ENCODE assay signal across 20 cellular contexts in the genomic region with DNA sequence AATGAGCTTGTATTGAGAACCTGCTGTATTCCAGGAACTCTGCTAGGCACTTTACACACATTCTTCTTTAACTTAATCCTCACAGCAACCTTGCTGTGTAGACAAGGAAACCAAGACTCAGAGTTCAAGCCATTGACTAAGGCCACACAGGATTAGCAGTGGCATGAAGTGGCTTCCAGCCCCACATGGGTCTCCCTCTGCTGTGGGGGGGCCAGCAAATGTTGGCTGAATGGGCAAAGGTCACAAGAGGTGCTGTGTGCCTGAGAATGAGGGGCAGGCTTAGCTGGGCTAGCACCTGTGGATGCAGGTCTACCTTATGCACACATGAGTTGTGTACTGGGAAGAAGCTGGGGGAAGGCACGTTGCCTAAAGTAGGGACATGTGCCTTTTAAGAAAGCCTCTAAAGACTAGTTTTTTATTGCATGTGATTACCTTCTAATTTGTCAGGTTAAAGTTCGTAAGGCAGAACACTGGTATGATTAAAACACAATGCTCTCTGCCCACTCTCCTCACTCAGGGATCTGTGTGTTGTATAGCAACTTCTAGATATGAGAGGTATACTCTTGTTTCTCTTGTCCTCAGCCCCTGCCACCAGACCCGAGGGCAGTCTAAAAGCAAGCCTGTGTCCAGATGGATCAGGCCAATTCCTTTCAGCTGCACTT. TPM values are rescaled to one million over a fixed set of nuclear protein-coding genes. Genes with fewer than 3 reads are reported as not detected.
DNase-seq lines count a peak whose midpoint lies in the region; ATAC-seq and TF ChIP-seq lines count a peak whose summit lies in the region.
"Had no signal": no experiment of that assay in that cellular context is flagged by ENCODE, and none has a peak within 500 bp of the region (broad histone marks: within the 10 kb centered on the region; RNA-seq: fewer than 3 reads in every experiment).

No MANE protein-coding gene starts in this region.

- peaks cover 100% of the 10 kb centered on the region for H3K79me2 ChIP-seq in GM23338 (replicated peaks; ENCODE audit: insufficient read depth)

- H3K36me3 Mint-ChIP-seq in CD4-positive, CD25-positive, alpha-beta regulatory T cell, result no peaks in the 10 kb centered on the region
- H3K36me3 Mint-ChIP-seq in GM23338 (ENCODE audit: low read depth), result peaks cover 21% of the 10 kb centered on the region; the same call in 2 of the 3 replicates
- peaks cover 3% of the 10 kb centered on the region for H3K36me3 Mint-ChIP-seq in activated T-helper 2 cell treated with anti-CD3 and anti-CD28 coated beads, Interferon-gamma antibody, Interleukin-2, Interleukin-4, amounts not matched to agents 10 μg/mL and 5 μg/mL and 100 μg/mL, durations not matched to agents 14 hours and 24 hours and 36 hours (ENCODE audit: low read depth)
- H3K36me3 Mint-ChIP-seq in memory B cell, result peaks cover 1% of the 10 kb centered on the region

- H3K27me3 ChIP-seq in CD4-positive, CD25-positive, alpha-beta regulatory T cell (ENCODE audit: control insufficient read depth, insufficient read depth, low read length), result no peaks in the 10 kb centered on the region
- no peaks in the 10 kb centered on the region for H3K27me3 ChIP-seq in GM23338 (ENCODE audit: insufficient read depth)
- H3K27me3 ChIP-seq: gastroesophageal sphincter, ovary had no signal

- no peak for TF ChIP-seq CTCF in GM23338 (conservative IDR thresholded peaks at IDR 0.05; ENCODE audit: low read depth in 2 of 2)

- H4K20me1 ChIP-seq in GM23338 (replicated peaks; ENCODE audit: insufficient read depth), result peaks cover 58% of the 10 kb centered on the region

- no peaks in the 10 kb centered on the region for H3K9me3 ChIP-seq in CD4-positive, CD25-positive, alpha-beta regulatory T cell (ENCODE audit: control insufficient read depth in 2 of 2, low read length in 2 of 2)
- H3K9me3 ChIP-seq: gastroesophageal sphincter, ovary had no signal

- intact Hi-C loops in activated T-helper 2 cell treated with anti-CD3 and anti-CD28 coated beads, Interferon-gamma antibody, Interleukin-2, Interleukin-4, amounts not matched to agents 10 μg/mL and 5 μg/mL and 100 μg/mL, durations not matched to agents 14 hours and 24 hours and 36 hours (cut with micrococcal nuclease), result no loop called here

- H3K4me1 Mint-ChIP-seq in CD4-positive, CD25-positive, alpha-beta regulatory T cell, result peaks cover 13 to 89% (median 64%) of the 10 kb centered on the region in 4 donors
- peaks cover 73% of the 10 kb centered on the region for H3K4me1 Mint-ChIP-seq in GM23338
- H3K4me1 Mint-ChIP-seq in activated T-helper 2 cell treated with anti-CD3 and anti-CD28 coated beads, Interferon-gamma antibody, Interleukin-2, Interleukin-4, amounts not matched to agents 10 μg/mL and 5 μg/mL and 100 μg/mL, durations not matched to agents 14 hours and 24 hours and 36 hours (ENCODE audit: low read depth), result peaks cover 52% of the 10 kb centered on the region
- peaks cover 42% of the 10 kb centered on the region for H3K4me1 Mint-ChIP-seq in memory B cell

- no peak for ATAC-seq in CD4-positive, CD25-positive, alpha-beta regulatory T cell (ENCODE audit: low read depth in 2 of 2)
- ATAC-seq in GM23338 (no peak), memory B cell (ENCODE audit: low read depth) (peak; percentile 6)
- ATAC-seq: gastroesophageal sphincter, Right ventricle myocardium inferior had no signal

- H3K4me3 Mint-ChIP-seq in CD4-positive, CD25-positive, alpha-beta regulatory T cell, result peak overlapping the region; percentile 61 to 81 (median 78)
- H3K4me3 Mint-ChIP-seq in GM23338 (no peak overlapping the region; the same call in 2 of the 3 replicates), memory B cell (no peak overlapping the region)
- H3K4me3 Mint-ChIP-seq in activated T-helper 2 cell treated with anti-CD3 and anti-CD28 coated beads, Interferon-gamma antibody, Interleukin-2, Interleukin-4, amounts not matched to agents 10 μg/mL and 5 μg/mL and 100 μg/mL, durations not matched to agents 14 hours and 24 hours and 36 hours (ENCODE audit: low read depth), result no peak overlapping the region

- no peaks in the 10 kb centered on the region for H3K36me3 ChIP-seq in CD4-positive, CD25-positive, alpha-beta regulatory T cell (ENCODE audit: control insufficient read depth, insufficient read depth, low read length)
- no peaks in the 10 kb centered on the region for H3K36me3 ChIP-seq in GM23338 (ENCODE audit: insufficient read depth)
- H3K36me3 ChIP-seq: gastroesophageal sphincter, ovary had no signal

- H3K9me3 Mint-ChIP-seq in CD4-positive, CD25-positive, alpha-beta regulatory T cell, result no peaks in the 10 kb centered on the region
- no peaks in the 10 kb centered on the region for H3K9me3 Mint-ChIP-seq in GM23338
- H3K9me3 Mint-ChIP-seq in activated T-helper 2 cell treated with anti-CD3 and anti-CD28 coated beads, Interferon-gamma antibody, Interleukin-2, Interleukin-4, amounts not matched to agents 10 μg/mL and 5 μg/mL and 100 μg/mL, durations not matched to agents 14 hours and 24 hours and 36 hours, result no peaks in the 10 kb centered on the region
- no peaks in the 10 kb centered on the region for H3K9me3 Mint-ChIP-seq in memory B cell
- H3K9me3 Mint-ChIP-seq: stimulated activated naive CD8-positive, alpha-beta T cell treated with anti-CD3 and anti-CD28 coated beads, Interleukin-15, amount 100 ng/mL, for 72 hours had no signal

- no peak for DNase-seq in CD4-positive, CD25-positive, alpha-beta regulatory T cell
- no peak for DNase-seq in GM23338 (ENCODE audit: low spot score)
- DNase-seq in activated T-helper 2 cell treated with anti-CD3 and anti-CD28 coated beads, Interferon-gamma antibody, Interleukin-2, Interleukin-4, amounts not matched to agents 10 μg/mL and 5 μg/mL and 100 μg/mL, durations not matched to agents 14 hours and 24 hours and 36 hours (ENCODE audit: low spot score), result no peak
- DNase-seq in memory B cell (ENCODE audit: low spot score in 2 of 2), result no peak
- DNase-seq in cerebellar nuclear complex (lab: John Stamatoyannopoulos, UW), result no peak
- DNase-seq in T-helper 9 cell, result no peak
- no peak for DNase-seq in Ammon's horn (ENCODE audit: low spot score)
- no peak for DNase-seq in NCI-H1694 (lab: John Stamatoyannopoulos, UW)
- DNase-seq: caudate nucleus; DMS53; H7; IMR-90; midbrain; NCI-H1048; NCI-H2171 treated with DMSO at 0.1 percent for 48 hours; NK-92 treated with Interleukin-12 subunit alpha and Interleukin-12 subunit beta, amount 100 ng/mL, for 24 hours; ovary; stimulated activated naive CD8-positive, alpha-beta T cell treated with anti-CD3 and anti-CD28 coated beads, Interleukin-15, amount 100 ng/mL, for 72 hours had no signal

- no peaks in the 10 kb centered on the region for H3K9me2 ChIP-seq in GM23338 (ENCODE audit: insufficient read depth)

- H3K27ac ChIP-seq in CD4-positive, CD25-positive, alpha-beta regulatory T cell (ENCODE audit: insufficient read depth, low read length, poor library complexity, severe bottlenecking), result peak overlapping the region; percentile 38
- peak overlapping the region; percentile 69 for H3K27ac ChIP-seq in GM23338 (ENCODE audit: low read depth)
- H3K27ac ChIP-seq: gastroesophageal sphincter, ovary had no signal

- H3K27ac Mint-ChIP-seq in CD4-positive, CD25-positive, alpha-beta regulatory T cell, result peak overlapping the region; percentile 89 to 92 (median 92)
- H3K27ac Mint-ChIP-seq in GM23338 (no peak overlapping the region; the same call in none of the 2 replicates), memory B cell (no peak overlapping the region)
- peak overlapping the region; percentile 54 for H3K27ac Mint-ChIP-seq in activated T-helper 2 cell treated with anti-CD3 and anti-CD28 coated beads, Interferon-gamma antibody, Interleukin-2, Interleukin-4, amounts not matched to agents 10 μg/mL and 5 μg/mL and 100 μg/mL, durations not matched to agents 14 hours and 24 hours and 36 hours

- peak overlapping the region; percentile 47 for H3K4me3 ChIP-seq in CD4-positive, CD25-positive, alpha-beta regulatory T cell (ENCODE audit: low read depth, low read length)
- no peak overlapping the region for H3K4me3 ChIP-seq in GM23338
- H3K4me3 ChIP-seq: gastroesophageal sphincter, ovary had no signal

- H3K4me1 ChIP-seq in CD4-positive, CD25-positive, alpha-beta regulatory T cell (ENCODE audit: control insufficient read depth, insufficient read depth, low read length, poor library complexity, severe bottlenecking), result peaks cover 63% of the 10 kb centered on the region
- peaks cover 48% of the 10 kb centered on the region for H3K4me1 ChIP-seq in GM23338 (ENCODE audit: insufficient read depth)

- no peak overlapping the region for H2AFZ ChIP-seq in GM23338

- no peaks in the 10 kb centered on the region for H3F3A ChIP-seq in GM23338 (replicated peaks; ENCODE audit: low read depth)

- H3K4me2 ChIP-seq in GM23338, result peak overlapping the region; percentile 32; the same call in 1 of the 2 replicates

- no peaks in the 10 kb centered on the region for H3K27me3 Mint-ChIP-seq in CD4-positive, CD25-positive, alpha-beta regulatory T cell
- H3K27me3 Mint-ChIP-seq in GM23338 (ENCODE audit: insufficient read depth, low read depth, poor library complexity), result peaks cover 28% of the 10 kb centered on the region
- no peaks in the 10 kb centered on the region for H3K27me3 Mint-ChIP-seq in activated T-helper 2 cell treated with anti-CD3 and anti-CD28 coated beads, Interferon-gamma antibody, Interleukin-2, Interleukin-4, amounts not matched to agents 10 μg/mL and 5 μg/mL and 100 μg/mL, durations not matched to agents 14 hours and 24 hours and 36 hours (ENCODE audit: low read depth)
- H3K27me3 Mint-ChIP-seq in memory B cell, result no peaks in the 10 kb centered on the region
- H3K27me3 Mint-ChIP-seq: stimulated activated naive CD8-positive, alpha-beta T cell treated with anti-CD3 and anti-CD28 coated beads, Interleukin-15, amount 100 ng/mL, for 72 hours had no signal

RNA-seq across cellular contexts. Expression of gene BAHD1, which starts 10.9 kb away (rescaled TPM):
- 32.9 TPM for total RNA-seq in CD4-positive, CD25-positive, alpha-beta regulatory T cell
- polyA plus RNA-seq in CD4-positive, CD25-positive, alpha-beta regulatory T cell, result 1 to 10 TPM; 1.3 to 1.6 (median 1.5) TPM
- total RNA-seq in GM23338 (2014; rRNA removed; shearing (Covaris generic)), result 32.4 and 40.1 TPM in 2 replicates
- 11.2 and 11.6 TPM in 2 replicates for polyA plus RNA-seq in GM23338 (2016; fragmentation: Nextera tagmentation; extraction: Ambion mirVana)
- total RNA-seq in activated T-helper 2 cell treated with anti-CD3 and anti-CD28 coated beads, Interferon-gamma antibody, Interleukin-2, Interleukin-4, amounts not matched to agents 10 μg/mL and 5 μg/mL and 100 μg/mL, durations not matched to agents 14 hours and 24 hours and 36 hours, result 26.5 and 26.7 TPM in 2 replicates

RNA-seq across cellular contexts. Expression of gene CHST14, which starts 19.2 kb away (rescaled TPM):
- total RNA-seq in CD4-positive, CD25-positive, alpha-beta regulatory T cell, result 6.3 TPM
- 1 to 10 TPM; 1.1 to 2.0 (median 1.4) TPM for polyA plus RNA-seq in CD4-positive, CD25-positive, alpha-beta regulatory T cell
- total RNA-seq in GM23338 (2014; rRNA removed; shearing (Covaris generic)), result 15.6 and 17.9 TPM in 2 replicates
- 8.4 and 10.0 TPM in 2 replicates for polyA plus RNA-seq in GM23338 (2016; fragmentation: Nextera tagmentation; extraction: Ambion mirVana)
- 11.8 and 12.2 TPM in 2 replicates for total RNA-seq in activated T-helper 2 cell treated with anti-CD3 and anti-CD28 coated beads, Interferon-gamma antibody, Interleukin-2, Interleukin-4, amounts not matched to agents 10 μg/mL and 5 μg/mL and 100 μg/mL, durations not matched to agents 14 hours and 24 hours and 36 hours

RNA-seq across cellular contexts. Expression of gene IVD, which starts 46.0 kb away (rescaled TPM):
- 40.2 TPM for total RNA-seq in CD4-positive, CD25-positive, alpha-beta regulatory T cell
- polyA plus RNA-seq in CD4-positive, CD25-positive, alpha-beta regulatory T cell, result 10 to 100 TPM; 25.0 to 36.3 (median 32.4) TPM
- 64.0 and 75.4 TPM in 2 replicates for total RNA-seq in GM23338 (2014; rRNA removed; shearing (Covaris generic))
- polyA plus RNA-seq in GM23338 (2016; fragmentation: Nextera tagmentation; extraction: Ambion mirVana), result 53.5 and 54.1 TPM in 2 replicates
- total RNA-seq in activated T-helper 2 cell treated with anti-CD3 and anti-CD28 coated beads, Interferon-gamma antibody, Interleukin-2, Interleukin-4, amounts not matched to agents 10 μg/mL and 5 μg/mL and 100 μg/mL, durations not matched to agents 14 hours and 24 hours and 36 hours, result 75.2 and 79.4 TPM in 2 replicates

Comparison
In these comparisons a context has a peak if more than half of its experiments do, and no peak if none do; other contexts are left out.
1. H3K27ac Mint-ChIP-seq: peak in CD4-positive, CD25-positive, alpha-beta regulatory T cell (3 of 3) and activated T-helper 2 cell treated with anti-CD3 and anti-CD28 coated beads, Interferon-gamma antibody, Interleukin-2, Interleukin-4, amounts not matched to agents 10 μg/mL and 5 μg/mL and 100 μg/mL, durations not matched to agents 14 hours and 24 hours and 36 hours (single experiment); none in GM23338 (single experiment) and memory B cell (single experiment).
2. H3K4me3 Mint-ChIP-seq: peak in CD4-positive, CD25-positive, alpha-beta regulatory T cell (4 of 4); none in GM23338 (single experiment), activated T-helper 2 cell treated with anti-CD3 and anti-CD28 coated beads, Interferon-gamma antibody, Interleukin-2, Interleukin-4, amounts not matched to agents 10 μg/mL and 5 μg/mL and 100 μg/mL, durations not matched to agents 14 hours and 24 hours and 36 hours (single experiment) and memory B cell (single experiment).